ENCODE assay signal across 8 cellular contexts in the genomic region with DNA sequence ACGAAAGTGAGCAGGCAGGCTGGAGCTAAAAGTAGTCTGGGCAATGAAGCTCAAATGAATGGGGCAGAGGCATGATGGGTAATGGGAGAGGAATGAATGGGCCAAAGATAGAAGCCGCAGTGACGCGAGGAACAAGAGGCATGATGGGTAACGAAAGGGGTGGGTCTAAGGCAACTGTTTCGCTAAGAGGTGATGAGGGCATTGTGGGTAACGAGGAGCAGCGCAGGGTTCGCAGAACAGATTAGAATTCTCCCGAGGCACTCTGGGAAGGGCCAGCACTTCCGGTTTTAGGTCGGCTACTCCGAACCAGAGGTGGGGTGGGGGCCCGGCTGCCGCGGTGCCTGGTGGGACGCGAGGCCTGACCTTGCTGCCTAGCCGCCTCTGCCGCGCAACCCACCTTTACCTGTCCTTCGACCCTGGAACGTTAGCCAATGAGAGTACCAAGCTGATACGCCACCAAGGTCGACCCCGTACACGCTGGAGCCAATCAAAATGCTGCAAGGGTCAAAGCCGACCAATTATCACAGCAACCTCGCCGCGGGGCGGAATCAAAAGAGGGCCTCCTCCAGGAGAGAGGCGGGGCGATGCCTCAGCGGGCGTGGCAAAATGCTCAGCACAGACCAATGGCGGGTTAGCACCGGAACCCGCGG.
A peak's percentile ranks its signal among the peaks of the same experiment; 100 is the strongest.
DNase-seq lines count a peak whose midpoint lies in the region; ATAC-seq, FAIRE-seq and TF ChIP-seq lines count a peak whose summit lies in the region.

No MANE protein-coding gene starts in this region.

- DNase-seq in AG09309 (ENCODE audit: low read depth) (peak; percentile 99), GM18507 (ENCODE audit: extremely low spot score, insufficient read length, low read depth) (peak; percentile 97), NCI-H1436 (lab: John Stamatoyannopoulos, UW) (peak; percentile 100), SKM-1 treated with dmso at 0.1 percent for 144 hours (lab: John Stamatoyannopoulos, UW; ENCODE audit: unreplicated experiment) (peak; percentile 99), skeletal muscle cell (ENCODE audit: low read depth) (peak; percentile 99)
- DNase-seq in central memory CD4-positive, alpha-beta T cell = peak; percentile 100

- peak; percentile 80 for ATAC-seq in HG02885 (IDR thresholded peaks at IDR 0.05; ENCODE audit: poor library complexity, unreplicated experiment)

- H3K4me3 ChIP-seq in AG09309 (ENCODE audit: control insufficient read depth, low read depth, low read length) (peak overlapping the region; percentile 70), iPS-18c (ENCODE audit: insufficient read depth, low read depth, low read length) (peak overlapping the region; percentile 38; the same call in 1 of the 2 replicates), skeletal muscle cell (ENCODE audit: low read depth, low read length) (peak overlapping the region; percentile 51)

- no peaks in the 10 kb centered on the region for H3K9me3 ChIP-seq in iPS-18c (ENCODE audit: control insufficient read depth, insufficient read depth, low read length)

- no peak for FAIRE-seq in GM18507 (lab: Jason Lieb, UNC)

- TF ChIP-seq CTCF in AG09309 (IDR thresholded peaks at IDR 0.05; ENCODE audit: control insufficient read depth, insufficient read depth, low read depth, low read length, missing control alignments) = no peak

Comparison
In these comparisons a context has a peak if more than half of its experiments do, and no peak if none do; other contexts are left out.
1. Peak in every context shown above with its lines: DNase-seq, ATAC-seq and H3K4me3 ChIP-seq.